ENCODE assay signal across 24 cellular contexts in the genomic region with DNA sequence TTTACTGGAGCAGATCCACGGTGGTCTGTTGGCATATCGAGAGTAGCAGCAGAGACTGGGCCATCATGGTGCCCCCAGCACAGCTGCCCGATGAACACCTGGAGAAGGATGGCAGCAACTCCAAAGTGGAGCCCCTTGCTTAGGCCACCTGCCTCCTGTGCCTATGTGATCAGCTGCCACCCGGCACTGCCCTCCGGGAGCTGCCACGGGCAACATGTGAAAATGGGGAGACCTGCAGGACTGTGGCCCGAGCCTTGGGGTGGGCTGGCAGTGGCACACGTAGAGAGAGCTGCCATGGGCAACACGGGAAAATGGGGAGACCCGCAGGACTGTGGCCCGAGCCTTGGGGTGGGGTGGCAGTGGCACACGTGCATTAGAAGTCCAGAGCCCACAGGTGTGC. TPM values are rescaled to one million over a fixed set of nuclear protein-coding genes. Genes with fewer than 3 reads are reported as not detected.
DNase-seq lines count a peak whose midpoint lies in the region; ATAC-seq and TF ChIP-seq lines count a peak whose summit lies in the region.
"Had no signal": no experiment of that assay in that cellular context is flagged by ENCODE, and none has a peak within 500 bp of the region (broad histone marks: within the 10 kb centered on the region; RNA-seq: fewer than 3 reads in every experiment).

No MANE protein-coding gene starts in this region.

- TF ChIP-seq CTCF in DND-41 (IDR thresholded peaks at IDR 0.05; ENCODE audit: borderline replicate concordance, extremely low read depth, low read length, poor library complexity, severe bottlenecking) (no peak), epithelial cell of proximal tubule (conservative IDR thresholded peaks at IDR 0.05; ENCODE audit: low read depth, low read length) (no peak), spleen (IDR thresholded peaks at IDR 0.05 in 8 of 11, conservative IDR thresholded peaks at IDR 0.05 in 3 of 11) (no peak)

- ATAC-seq in DND-41 (ENCODE audit: insufficient read depth, low read depth) (no peak), T-helper 17 cell (no peak), HG02973 (IDR thresholded peaks at IDR 0.05; ENCODE audit: unreplicated experiment) (no peak), HG02970 (IDR thresholded peaks at IDR 0.05; ENCODE audit: low FRiP score, unreplicated experiment) (no peak)
- ATAC-seq: gastrocnemius medialis had no signal

- H3K36me3 Mint-ChIP-seq in T-helper 17 cell (ENCODE audit: low read depth), result no peaks in the 10 kb centered on the region
- H3K36me3 Mint-ChIP-seq: IgD-negative memory B cell had no signal

- peaks cover 29% of the 10 kb centered on the region for H3K4me1 Mint-ChIP-seq in T-helper 17 cell

- H3K4me3 Mint-ChIP-seq in T-helper 17 cell, result no peak overlapping the region
- H3K4me3 Mint-ChIP-seq: IgD-negative memory B cell, nephron progenitor cell had no signal

- H3K27ac ChIP-seq in DND-41 (ENCODE audit: low read length) (peak overlapping the region; percentile 97), spleen (no peak overlapping the region)
- H3K27ac ChIP-seq: brain microvascular endothelial cell, gastrocnemius medialis, ovary, thyroid gland had no signal

- H3K27me3 ChIP-seq in DND-41 (ENCODE audit: insufficient read depth, low read length, poor library complexity) (no peaks in the 10 kb centered on the region), spleen (replicated peaks in 1 of 7) (peaks cover 0 to 41% (median 0%) of the 10 kb centered on the region in 7 donors)
- H3K27me3 ChIP-seq: brain microvascular endothelial cell, gastrocnemius medialis, ovary, thyroid gland had no signal

- H3K4me2 ChIP-seq in DND-41 (ENCODE audit: insufficient read depth, low read length), result no peak overlapping the region

- H3K27me3 Mint-ChIP-seq in T-helper 17 cell, result no peaks in the 10 kb centered on the region

- H3K4me3 ChIP-seq in DND-41 (ENCODE audit: low read depth in 1 of 2, low read length in 2 of 2) (no peak overlapping the region), epithelial cell of proximal tubule (ENCODE audit: low read depth, low read length) (peak overlapping the region; percentile 92), spleen (no peak overlapping the region)
- H3K4me3 ChIP-seq: gastrocnemius medialis, ovary, thyroid gland had no signal

- DNase-seq in DND-41, result no peak
- DNase-seq in T-helper 17 cell, result no peak
- no peak for DNase-seq in epithelial cell of proximal tubule (ENCODE audit: low read depth)
- DNase-seq in spleen, result peak; percentile 75
- DNase-seq in 8988T, result no peak
- DNase-seq: activated gamma-delta T cell, activated T-cell treated with anti-CD3 and anti-CD28 coated beads for 4 hours, brain microvascular endothelial cell, gastrocnemius medialis, HCEC 1CT, mammary epithelial cell, NCI-H1048, NCI-H1694, NCI-H446 treated with DMSO at 0.1 percent for 48 hours, retina had no signal

- intact Hi-C loops in spleen (cut with DNase I; ENCODE audit: low total_unique reads), result no loop called here

- H3K9ac ChIP-seq in DND-41 (ENCODE audit: low read depth, low read length), result peak overlapping the region; percentile 82; the same call in 1 of the 2 replicates

- 85 to 90% (median 87%) methylated on average over 11 to 12 of the region's 12 CpGs for WGBS in spleen, 5 donors

- peaks cover 46% of the 10 kb centered on the region for H3K79me2 ChIP-seq in DND-41 (ENCODE audit: insufficient read depth, low read length)

- H4K20me1 ChIP-seq in DND-41 (ENCODE audit: insufficient read depth, low read length), result no peaks in the 10 kb centered on the region; the same call in 1 of the 2 replicates

- H3K4me1 ChIP-seq in DND-41 (ENCODE audit: insufficient read depth, low read length) (peaks cover 87% of the 10 kb centered on the region), spleen (peaks cover 59 to 87% (median 77%) of the 10 kb centered on the region in 6 donors)

- peaks cover 72% of the 10 kb centered on the region for H3K36me3 ChIP-seq in DND-41 (ENCODE audit: insufficient read depth, low read length)
- H3K36me3 ChIP-seq in spleen, result no peaks in the 10 kb centered on the region
- H3K36me3 ChIP-seq: brain microvascular endothelial cell, gastrocnemius medialis, ovary, thyroid gland had no signal

- peak overlapping the region; percentile 88 for H3K27ac Mint-ChIP-seq in T-helper 17 cell
- H3K27ac Mint-ChIP-seq: IgD-negative memory B cell, nephron progenitor cell had no signal

- no peak overlapping the region for H2AFZ ChIP-seq in DND-41 (ENCODE audit: low read depth, low read length)

- TF ChIP-seq POLR2A in spleen (IDR thresholded peaks at IDR 0.05), result no peak

- H3K9me3 ChIP-seq in DND-41 (ENCODE audit: insufficient read depth, low read length, severe bottlenecking), result no peaks in the 10 kb centered on the region
- H3K9me3 ChIP-seq in T-helper 17 cell (ENCODE audit: control insufficient read depth, low read length, poor library complexity, severe bottlenecking), result no peaks in the 10 kb centered on the region
- H3K9me3 ChIP-seq in spleen, result no peaks in the 10 kb centered on the region
- H3K9me3 ChIP-seq: gastrocnemius medialis, ovary, thyroid gland had no signal

RNA-seq across cellular contexts. Expression of gene FXYD2, which starts 3.1 kb away (rescaled TPM):
- total RNA-seq in T-helper 17 cell, result 1 to 10 TPM in 1 of 2 donors, not detected in 1; 1.3 TPM
- 109 and 286 TPM in 2 replicates for total RNA-seq in epithelial cell of proximal tubule
- total RNA-seq in spleen, result 10 to 100 TPM in 2 of 7 donors, 1 to 10 TPM in 5; 4.7 to 20.0 (median 7.3) TPM
- polyA plus RNA-seq in spleen, result 10 to 100 TPM in 1 of 3 donors, 1 to 10 TPM in 2; 8.3 to 18.4 (median 9.8) TPM
- total RNA-seq: G401, mammary epithelial cell had no signal
- polyA plus RNA-seq: IgD-negative memory B cell had no signal

RNA-seq across cellular contexts. Expression of gene DSCAML1, which starts 24.4 kb away (rescaled TPM):
- total RNA-seq in T-helper 17 cell (under 1 TPM; 0.21 to 0.92 TPM), epithelial cell of proximal tubule (0.29 and 4.0 TPM in 2 replicates), spleen (10 to 100 TPM in 1 of 7 donors, 1 to 10 TPM in 5, under 1 TPM in 1; 0.54 to 10.7 (median 3.6) TPM)
- polyA plus RNA-seq in spleen, result under 1 TPM; 0.07 to 0.41 (median 0.35) TPM
- total RNA-seq: endothelial cell of umbilical vein, fibroblast of lung, G401, mammary epithelial cell had no signal
- polyA plus RNA-seq: endothelial cell of umbilical vein, fibroblast of lung, IgD-negative memory B cell had no signal

RNA-seq across cellular contexts. Expression of gene FXYD6, which starts 55.0 kb away (rescaled TPM):
- total RNA-seq in T-helper 17 cell, result under 1 TPM in 1 of 2 donors, not detected in 1; 0.62 TPM
- 23.9 and 71.2 TPM in 2 replicates for total RNA-seq in epithelial cell of proximal tubule
- total RNA-seq in spleen, result 100 to 1,000 TPM in 5 of 7 donors, 10 to 100 TPM in 2; 75.4 to 230 (median 140) TPM
- 10 to 100 TPM; 40.8 to 71.5 (median 51.4) TPM for polyA plus RNA-seq in spleen
- total RNA-seq: G401 had no signal
- polyA plus RNA-seq: IgD-negative memory B cell had no signal

Comparison
In these comparisons a context has a peak if more than half of its experiments do, and no peak if none do; other contexts are left out.
1. RNA of gene FXYD6, which starts 55.0 kb away (total RNA-seq): 75.4 to 230 TPM in spleen and 23.9 to 71.2 TPM in epithelial cell of proximal tubule; 0.62 TPM in T-helper 17 cell; every median in the first group is over 10 times any median in the second.